In genomic region chr19:36139473-36140288, GRCh38 we compare ENCODE assay signal across 8 cellular contexts. TPM values are rescaled to one million over a fixed set of nuclear protein-coding genes. Genes with fewer than 3 reads are reported as not detected.
DNase-seq lines count a peak whose midpoint lies in the region; ATAC-seq and TF ChIP-seq lines count a peak whose summit lies in the region.

CAPNS1 (plus strand) TSS chr19:36140066; CDS start chr19:36141012, 946 bp downstream.

- WGBS in adipose tissue, 3 donors, result 0% methylated on average over 67 to 74 of the region's 74 CpGs
- WGBS in heart right ventricle, 2 donors, result 0 to 1% methylated on average over 74 of the region's 74 CpGs
- WGBS in prostate gland, result 1% methylated on average over 54 of the region's 74 CpGs
- WGBS in urinary bladder, result under 1% methylated on average over 74 of the region's 74 CpGs

- H3K27ac ChIP-seq in adipose tissue (ENCODE audit: low read depth, low read length) (peak within 1 kb of the TSS; percentile 99), heart right ventricle (peak within 1 kb of the TSS; percentile 89 to 100 (median 99)), prostate gland (peak within 1 kb of the TSS; percentile 92 to 96), urinary bladder (ENCODE audit: low read depth) (peak within 1 kb of the TSS; percentile 99)

- peak; percentile 18; the same call in 1 of the 2 replicates for TF ChIP-seq CTCF in GM12875 (IDR thresholded peaks at IDR 0.05; ENCODE audit: borderline replicate concordance, insufficient read depth, low read depth, low read length)
- peak in 4 of 9 donors; percentile 19 to 29 (median 24) for TF ChIP-seq CTCF in heart right ventricle (IDR thresholded peaks at IDR 0.05)
- TF ChIP-seq CTCF in prostate gland (IDR thresholded peaks at IDR 0.05), result peak in 1 of 4 experiments; percentile 5

- TF ChIP-seq POLR2A in prostate gland (IDR thresholded peaks at IDR 0.05), result peak; percentile 98

- DNase-seq in NCI-H1436 (lab: John Stamatoyannopoulos, UW) (peak; percentile 93), T follicular helper cell (ENCODE audit: low read depth) (peak; percentile 81), heart right ventricle (peak; percentile 98 to 99), prostate gland (ENCODE audit: low spot score) (peak; percentile 97)

- intact Hi-C loops in heart right ventricle (cut with DNase I), result loop anchor here in 2 of 10 donors (1.0 kb wide), 2 partner anchors 11 to 30 kb away; no protein-coding TSS in a partner anchor
- intact Hi-C loops in prostate gland (cut with DNase I), result no loop called here

- H3K27me3 ChIP-seq in heart right ventricle (no peaks in the 10 kb centered on the region), prostate gland (replicated peaks; ENCODE audit: insufficient read depth) (no peaks in the 10 kb centered on the region)

- H3K36me3 ChIP-seq in heart right ventricle (peaks cover 0 to 33% (median 25%) of the 10 kb centered on the region in 9 donors), prostate gland (peaks cover 3 to 6% of the 10 kb centered on the region in 2 donors), urinary bladder (ENCODE audit: insufficient read depth) (no peaks in the 10 kb centered on the region)

- H3K4me1 ChIP-seq in heart right ventricle, result peaks cover 0 to 34% (median 21%) of the 10 kb centered on the region in 9 donors
- H3K4me1 ChIP-seq in prostate gland (replicated peaks), result peaks cover 12% of the 10 kb centered on the region
- no peaks in the 10 kb centered on the region for H3K4me1 ChIP-seq in urinary bladder (ENCODE audit: insufficient read depth)

- ATAC-seq in HG02798 (IDR thresholded peaks at IDR 0.05; ENCODE audit: poor library complexity, unreplicated experiment), result peak; percentile 92
- ATAC-seq in heart right ventricle, result peak; percentile 88 to 96 (median 94)

- H3K4me3 ChIP-seq in GM12875 (ENCODE audit: low read depth, low read length) (peak within 1 kb of the TSS; percentile 74), heart right ventricle (peak within 1 kb of the TSS; percentile 73 to 99 (median 88)), prostate gland (peak within 1 kb of the TSS; percentile 59 to 87), urinary bladder (ENCODE audit: low read depth, low read length) (peak within 1 kb of the TSS; percentile 76)

- H3K9me3 ChIP-seq in heart right ventricle (no peaks in the 10 kb centered on the region), prostate gland (no peaks in the 10 kb centered on the region)

RNA-seq across cellular contexts. Expression of gene CAPNS1, which starts in this region (rescaled TPM):
- polyA plus RNA-seq in adipose tissue, result 100 to 1,000 TPM; 236 to 719 (median 679) TPM
- total RNA-seq in heart right ventricle, result 1,000 to 10,000 TPM in 1 of 10 donors, 100 to 1,000 TPM in 9; 800 to 1,095 (median 894) TPM
- 1,000 to 10,000 TPM in 1 of 2 donors, 100 to 1,000 TPM in 1; 745 to 1,027 TPM for polyA plus RNA-seq in heart right ventricle
- 100 to 1,000 TPM; 168 to 196 TPM for total RNA-seq in prostate gland
- 132 TPM for total RNA-seq in urinary bladder
- polyA plus RNA-seq in urinary bladder, result 665 TPM

Comparison
In these comparisons a context has a peak if more than half of its experiments do, and no peak if none do; other contexts are left out.
1. Peak in every context shown above with its lines: DNase-seq, ATAC-seq, H3K4me3 ChIP-seq and H3K27ac ChIP-seq.